31 cellular contexts compared by ENCODE assay signal in the genomic region with DNA sequence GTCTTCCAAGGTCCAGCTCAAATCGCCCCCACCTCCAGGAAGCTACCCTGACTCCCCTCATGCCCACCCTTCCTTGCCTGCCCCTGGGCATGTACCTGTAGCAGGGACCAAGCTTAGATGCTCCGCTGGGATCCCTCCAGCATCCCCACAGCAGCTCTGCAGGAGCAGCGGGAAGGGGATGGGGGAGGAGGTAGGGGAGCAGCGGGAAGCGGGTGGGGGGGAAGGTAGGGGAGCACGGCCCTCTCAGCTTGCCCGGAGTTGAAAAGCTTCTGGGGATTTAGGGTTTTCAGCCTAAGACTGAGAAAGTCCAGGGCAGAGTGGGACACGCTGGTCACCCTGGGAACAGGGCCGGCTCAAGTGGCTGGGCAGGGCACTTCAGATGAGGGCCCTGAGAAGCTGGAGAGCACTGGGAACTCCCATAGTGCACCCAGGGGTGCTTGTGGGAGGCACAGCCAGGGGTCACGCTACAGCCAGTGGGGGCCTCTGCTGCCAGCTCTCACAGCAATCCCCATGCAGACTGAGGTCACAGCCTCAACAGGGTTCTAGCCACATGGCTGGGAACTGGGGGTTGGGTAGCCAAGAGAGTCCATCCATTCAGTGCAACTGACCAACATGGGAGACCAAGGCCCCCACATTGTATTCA. TPM values are rescaled to one million over a fixed set of nuclear protein-coding genes. Genes with fewer than 3 reads are reported as not detected.
A peak's percentile ranks its signal among the peaks of the same experiment; 100 is the strongest.
DNase-seq lines count a peak whose midpoint lies in the region; ATAC-seq and TF ChIP-seq lines count a peak whose summit lies in the region.
"Had no signal": no experiment of that assay in that cellular context is flagged by ENCODE, and none has a peak within 500 bp of the region (broad histone marks: within the 10 kb centered on the region; RNA-seq: fewer than 3 reads in every experiment).

No MANE protein-coding gene starts in this region.

- CTCF ChIA-PET in WTC11 (lab: Charles Lee), result interaction anchor here (0.6 to 1.4 kb wide), 3 partner anchors 51 to 81 kb away, joined by 3 to 4 read pairs (median 4); no protein-coding TSS in a partner anchor

- H3K4me2 ChIP-seq in DND-41 (ENCODE audit: insufficient read depth, low read length), result no peak overlapping the region
- H3K4me2 ChIP-seq: A549; BLaER1 treated with 17β-estradiol and CSF1 and Interleukin-3, amounts not matched to agents 10 nM and 100 nM; KMS-11 had no signal

- no peaks in the 10 kb centered on the region for H4K20me1 ChIP-seq in DND-41 (ENCODE audit: insufficient read depth, low read length)
- H4K20me1 ChIP-seq: BLaER1 treated with 17β-estradiol and CSF1 and Interleukin-3, amounts not matched to agents 10 nM and 100 nM had no signal

- peaks cover 13% of the 10 kb centered on the region for H3K36me3 Mint-ChIP-seq in WTC11
- H3K36me3 Mint-ChIP-seq: IgD-negative memory B cell had no signal

- H3K4me3 Mint-ChIP-seq in WTC11, result no peak overlapping the region
- H3K4me3 Mint-ChIP-seq: CD4-positive, alpha-beta T cell; IgD-negative memory B cell had no signal

- no peaks in the 10 kb centered on the region for H3K27me3 Mint-ChIP-seq in WTC11 (ENCODE audit: low read depth)
- H3K27me3 Mint-ChIP-seq: CD4-positive, alpha-beta T cell had no signal

- H3K27ac ChIP-seq in DND-41 (ENCODE audit: low read length) (peak overlapping the region; percentile 12; the same call in 1 of the 2 replicates), left lung (no peak overlapping the region), spleen (peak overlapping the region in 6 of 8 donors; percentile 42 to 76 (median 64)), adrenal gland (no peak overlapping the region)
- H3K27ac ChIP-seq: A549; BLaER1 treated with 17β-estradiol and CSF1 and Interleukin-3, amounts not matched to agents 10 nM and 100 nM; HL-60; KMS-11; RWPE1 had no signal

- H3K9me3 Mint-ChIP-seq in WTC11, result peaks cover 8% of the 10 kb centered on the region
- H3K9me3 Mint-ChIP-seq: CD4-positive, alpha-beta T cell; IgD-negative memory B cell had no signal

- H3K4me3 ChIP-seq in DND-41 (ENCODE audit: low read depth in 1 of 2, low read length in 2 of 2) (no peak overlapping the region), left lung (no peak overlapping the region), spleen (no peak overlapping the region), adrenal gland (no peak overlapping the region)
- H3K4me3 ChIP-seq: A549; BLaER1 treated with 17β-estradiol and CSF1 and Interleukin-3, amounts not matched to agents 10 nM and 100 nM had no signal

- no peak overlapping the region for H3K27ac Mint-ChIP-seq in WTC11
- H3K27ac Mint-ChIP-seq: CD4-positive, alpha-beta T cell; IgD-negative memory B cell had no signal

- no peak for TF ChIP-seq POLR2A in spleen (IDR thresholded peaks at IDR 0.05)
- TF ChIP-seq POLR2A in adrenal gland (IDR thresholded peaks at IDR 0.05), result no peak

- no peaks in the 10 kb centered on the region; the same call in 1 of the 2 replicates for H3K4me1 ChIP-seq in DND-41 (ENCODE audit: insufficient read depth, low read length)
- H3K4me1 ChIP-seq in left lung, result no peaks in the 10 kb centered on the region
- peaks cover 3 to 74% (median 28%) of the 10 kb centered on the region in 6 donors for H3K4me1 ChIP-seq in spleen
- no peaks in the 10 kb centered on the region for H3K4me1 ChIP-seq in adrenal gland (replicated peaks in 1 of 2)

- H2AFZ ChIP-seq in DND-41 (ENCODE audit: low read depth, low read length), result no peak overlapping the region

- DNase-seq in DND-41 (no peak), WTC11 (ENCODE audit: low spot score) (no peak), left lung (peak in 1 of 2 donors; percentile 77), spleen (peak; percentile 46), NOMO-1 treated with DMSO at 0.1 percent for 48 hours (lab: John Stamatoyannopoulos, UW; ENCODE audit: unreplicated experiment) (no peak), adrenal gland (no peak), GM19238 (ENCODE audit: insufficient read length, low spot score) (no peak)
- no peak for DNase-seq in activated CD4-positive, alpha-beta T cell treated with anti-CD3 and anti-CD28 coated beads for 48 hours
- DNase-seq: AML-193; CD4-positive, alpha-beta T cell; DMS 273 treated with DMSO at 0.1 percent for 48 hours; DMS79; GF-D8; MM.1S; NCI-H1092; NCI-H1417 treated with DMSO at 0.1 percent for 48 hours; NCI-H187; NCI-H2081 treated with DMSO at 0.1 percent for 48 hours; NCI-H2171; NCI-H226; NCI-H510A; NCI-H69; SHP77 had no signal

- peaks cover 15% of the 10 kb centered on the region for H3K4me1 Mint-ChIP-seq in WTC11

- H3K9ac ChIP-seq in DND-41 (ENCODE audit: low read depth, low read length), result no peak overlapping the region
- H3K9ac ChIP-seq: BLaER1 treated with 17β-estradiol and CSF1 and Interleukin-3, amounts not matched to agents 10 nM and 100 nM; KMS-11 had no signal

- H3K36me3 ChIP-seq in DND-41 (ENCODE audit: insufficient read depth, low read length), result peaks cover 23% of the 10 kb centered on the region
- no peaks in the 10 kb centered on the region for H3K36me3 ChIP-seq in left lung
- H3K36me3 ChIP-seq in spleen, result peaks cover 0 to 4% (median 0%) of the 10 kb centered on the region in 6 donors
- no peaks in the 10 kb centered on the region for H3K36me3 ChIP-seq in adrenal gland (replicated peaks in 1 of 2)
- H3K36me3 ChIP-seq: BLaER1 treated with 17β-estradiol and CSF1 and Interleukin-3, amounts not matched to agents 10 nM and 100 nM had no signal

- 83 to 94% (median 91%) methylated on average over 9 to 10 of the region's 10 CpGs for WGBS in spleen, 5 donors
- WGBS in adrenal gland, 4 donors, result 76 to 94% (median 90%) methylated on average over 5 to 10 of the region's 10 CpGs

- H3K79me2 ChIP-seq in DND-41 (ENCODE audit: insufficient read depth, low read length), result no peaks in the 10 kb centered on the region

- POLR2A ChIA-PET in WTC11 (lab: Charles Lee), result interaction anchor here (0.8 kb wide), 1 partner anchor 9 kb away, joined by 3 read pairs; no protein-coding TSS in a partner anchor

- H3K27me3 ChIP-seq in DND-41 (ENCODE audit: insufficient read depth, low read length, poor library complexity) (no peaks in the 10 kb centered on the region), left lung (peaks cover 0 to 35% of the 10 kb centered on the region in 2 donors), spleen (replicated peaks in 1 of 7) (peaks cover 0 to 6% (median 0%) of the 10 kb centered on the region in 7 donors), adrenal gland (no peaks in the 10 kb centered on the region)

- H3K9me3 ChIP-seq in DND-41 (ENCODE audit: insufficient read depth, low read length, severe bottlenecking) (peaks cover 7% of the 10 kb centered on the region), left lung (no peaks in the 10 kb centered on the region), spleen (peaks cover 0 to 8% (median 0%) of the 10 kb centered on the region in 8 donors), adrenal gland (replicated peaks in 1 of 3) (no peaks in the 10 kb centered on the region)
- H3K9me3 ChIP-seq: A549 had no signal

- intact Hi-C loops in left lung (cut with DNase I), result no loop called here
- intact Hi-C loops in spleen (cut with DNase I; ENCODE audit: low total_unique reads), result no loop called here
- intact Hi-C loops in adrenal gland (cut with DNase I), result no loop called here

- ATAC-seq in DND-41 (ENCODE audit: insufficient read depth, low read depth) (no peak), WTC11 (no peak), left lung (peak; percentile 93)
- ATAC-seq: A549, Panc1 had no signal

- TF ChIP-seq CTCF in DND-41 (IDR thresholded peaks at IDR 0.05; ENCODE audit: borderline replicate concordance, extremely low read depth, low read length, poor library complexity, severe bottlenecking) (no peak), WTC11 (IDR thresholded peaks at IDR 0.05) (no peak), left lung (IDR thresholded peaks at IDR 0.05) (no peak), spleen (IDR thresholded peaks at IDR 0.05 in 8 of 11, conservative IDR thresholded peaks at IDR 0.05 in 3 of 11) (no peak), adrenal gland (IDR thresholded peaks at IDR 0.05) (no peak)

TF ChIP-seq in WTC11, 78 proteins besides CTCF, POLR2A, EP300 and RAD21:
- TF ChIP-seq ZNF263 (CRISPR knock-in tag; IDR thresholded peaks at IDR 0.05; ENCODE audit: low read depth), result no peak
- 0 out of 2 replicates have a peak, but pooled peaks have one; percentile 29 for TF ChIP-seq ZNF423 (CRISPR knock-in tag; IDR thresholded peaks at IDR 0.05)

RNA-seq across cellular contexts. Expression of a gene that starts 13.4 kb away (rescaled TPM):
- total RNA-seq in WTC11 (2021) (24.4 to 32.4 TPM (median 30.7 TPM) in 3 replicates), left lung (1 to 10 TPM in 1 of 2 donors, under 1 TPM in 1; 0.85 to 1.1 TPM), spleen (10 to 100 TPM; 15.4 to 71.9 (median 58.1) TPM), adrenal gland (10 to 100 TPM in 2 of 8 donors, 1 to 10 TPM in 6; 1.4 to 16.7 (median 5.1) TPM)
- polyA plus RNA-seq in spleen (10 to 100 TPM in 1 of 3 donors, 1 to 10 TPM in 2; 2.8 to 29.5 (median 8.6) TPM), adrenal gland (1 to 10 TPM in 2 of 3 donors, not detected in 1; 5.5 to 7.5 TPM)
- total RNA-seq: SK-MEL-5 had no signal

RNA-seq across cellular contexts. Expression of a gene that starts 43.5 kb away (rescaled TPM):
- total RNA-seq in WTC11 (2021) (1.0 to 1.6 TPM (median 1.5 TPM) in 3 replicates), left lung (not detected), spleen (1 to 10 TPM in 3 of 7 donors, under 1 TPM in 3, not detected in 1; 0.17 to 2.5 (median 0.92) TPM), adrenal gland (under 1 TPM in 3 of 8 donors, not detected in 5; 0.19 to 0.88 (median 0.41) TPM)
- polyA plus RNA-seq in spleen (under 1 TPM; 0.27 to 0.72 (median 0.32) TPM), adrenal gland (under 1 TPM in 2 of 3 donors, not detected in 1; 0.56 to 0.67 TPM)
- total RNA-seq: SK-MEL-5 had no signal
- polyA plus RNA-seq: A549, IgD-negative memory B cell had no signal

RNA-seq across cellular contexts. Expression of a gene that starts 54.8 kb away (rescaled TPM):
- total RNA-seq in WTC11 (2021), result 31.2 to 38.3 TPM (median 33.5 TPM) in 3 replicates
- 10 to 100 TPM; 40.9 to 42.4 TPM for total RNA-seq in left lung
- total RNA-seq in spleen, result 10 to 100 TPM; 60.2 to 80.9 (median 70.2) TPM
- 10 to 100 TPM; 25.2 to 48.2 (median 26.1) TPM for polyA plus RNA-seq in spleen
- total RNA-seq in adrenal gland, result 10 to 100 TPM; 33.3 to 68.7 (median 48.6) TPM
- 100 to 1,000 TPM in 1 of 3 donors, 10 to 100 TPM in 2; 22.5 to 127 (median 38.0) TPM for polyA plus RNA-seq in adrenal gland

Comparison
In these comparisons a context has a peak if more than half of its experiments do, and no peak if none do; other contexts are left out.
1. H3K27ac ChIP-seq: peak in DND-41 (single experiment) and spleen (6 of 8); none in left lung (0 of 2) and adrenal gland (0 of 5).